ENCODE assay signal across 10 cellular contexts in the genomic region with DNA sequence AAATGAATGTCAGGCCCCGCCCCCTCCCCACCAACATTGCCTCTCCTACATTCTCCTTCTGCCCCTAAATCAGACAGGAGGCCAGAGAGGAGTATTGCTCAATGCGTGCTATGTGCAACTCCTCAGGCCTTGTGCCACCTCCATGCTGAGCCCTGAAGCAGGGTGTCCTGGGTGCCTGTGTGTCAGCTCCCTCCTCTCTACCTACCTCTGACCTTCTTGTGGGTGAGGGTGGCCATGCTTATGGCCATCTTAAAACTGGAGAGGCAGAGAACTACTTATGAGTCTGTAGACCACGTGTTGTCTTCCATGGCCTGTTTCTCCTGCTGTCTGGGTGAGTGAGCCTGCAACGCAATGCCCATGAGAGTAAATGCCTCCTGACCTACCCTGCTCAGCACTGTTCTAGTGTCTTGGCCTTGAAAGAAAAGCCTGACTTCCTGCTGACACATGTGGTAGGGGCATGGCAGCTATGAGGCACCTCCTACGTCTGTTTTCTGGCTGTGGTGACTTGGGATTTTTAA. TPM values are rescaled to one million over a fixed set of nuclear protein-coding genes. Genes with fewer than 3 reads are reported as not detected.
DNase-seq lines count a peak whose midpoint lies in the region; ATAC-seq and TF ChIP-seq lines count a peak whose summit lies in the region.
"Had no signal": no experiment of that assay in that cellular context is flagged by ENCODE, and none has a peak within 500 bp of the region (broad histone marks: within the 10 kb centered on the region; RNA-seq: fewer than 3 reads in every experiment).

No MANE protein-coding gene starts in this region.

- peaks cover 0 to 95% (median 66%) of the 10 kb centered on the region in 9 donors for H3K36me3 ChIP-seq in heart left ventricle
- peaks cover 25% of the 10 kb centered on the region for H3K36me3 ChIP-seq in thoracic aorta

- ATAC-seq in activated CD4-positive, alpha-beta T cell treated with anti-CD3 and anti-CD28 coated beads for 36 hours = peak; percentile 95
- ATAC-seq in heart left ventricle (peak; percentile 27 to 63 (median 58)), thoracic aorta (ENCODE audit: insufficient number of reproducible peaks, low FRiP score, low read depth) (peak; percentile 94), GM21529 (IDR thresholded peaks at IDR 0.05; ENCODE audit: unreplicated experiment) (no peak), GM19452 (IDR thresholded peaks at IDR 0.05; ENCODE audit: unreplicated experiment) (no peak)

- H3K4me3 ChIP-seq in heart left ventricle (no peak overlapping the region), thoracic aorta (peak overlapping the region; percentile 8)

- H3K27me3 ChIP-seq in heart left ventricle (no peaks in the 10 kb centered on the region), thoracic aorta (replicated peaks; ENCODE audit: insufficient read depth) (no peaks in the 10 kb centered on the region)

- 67 to 71% (median 68%) methylated on average over 5 of the region's 5 CpGs for WGBS in heart left ventricle, 4 donors

- peak overlapping the region; percentile 95 for H3K27ac Mint-ChIP-seq in activated CD4-positive, alpha-beta T cell treated with anti-CD3 and anti-CD28 coated beads for 36 hours
- H3K27ac Mint-ChIP-seq in activated naive CD8-positive, alpha-beta T cell = peak overlapping the region; percentile 99

- H3K27ac ChIP-seq in heart left ventricle (peak overlapping the region in 11 of 12 donors; percentile 11 to 76 (median 37)), thoracic aorta (peak overlapping the region; percentile 77 to 91)

- no peak for TF ChIP-seq CTCF in heart left ventricle (IDR thresholded peaks at IDR 0.05)
- no peak for TF ChIP-seq CTCF in thoracic aorta (IDR thresholded peaks at IDR 0.05)

- POLR2A ChIA-PET in activated CD4-positive, alpha-beta T cell treated with anti-CD3 and anti-CD28 coated beads for 36 hours (lab: Charles Lee) = interaction anchor here (0.8 kb wide), 1 partner anchor 15 kb away, joined by 3 read pairs; no protein-coding TSS in a partner anchor

- peaks cover 27% of the 10 kb centered on the region for H3K4me1 Mint-ChIP-seq in activated CD4-positive, alpha-beta T cell treated with anti-CD3 and anti-CD28 coated beads for 36 hours
- H3K4me1 Mint-ChIP-seq in activated naive CD8-positive, alpha-beta T cell (ENCODE audit: low read depth) = peaks cover 36% of the 10 kb centered on the region

- H3K9me3 Mint-ChIP-seq in activated CD4-positive, alpha-beta T cell treated with anti-CD3 and anti-CD28 coated beads for 36 hours (ENCODE audit: low read depth) = no peaks in the 10 kb centered on the region
- no peaks in the 10 kb centered on the region for H3K9me3 Mint-ChIP-seq in activated naive CD8-positive, alpha-beta T cell (ENCODE audit: low read depth)

- intact Hi-C loops in activated CD4-positive, alpha-beta T cell treated with anti-CD3 and anti-CD28 coated beads for 36 hours (cut with DNase I, micrococcal nuclease) = no loop called here
- intact Hi-C loops in heart left ventricle (cut with DNase I) = no loop called here

- H3K4me3 Mint-ChIP-seq in activated CD4-positive, alpha-beta T cell treated with anti-CD3 and anti-CD28 coated beads for 36 hours = peak overlapping the region; percentile 42
- H3K4me3 Mint-ChIP-seq in activated naive CD8-positive, alpha-beta T cell = peak overlapping the region; percentile 75

- peak; percentile 66 for DNase-seq in activated CD4-positive, alpha-beta T cell treated with anti-CD3 and anti-CD28 coated beads for 36 hours
- DNase-seq in activated CD4-positive, alpha-beta T cell treated with anti-CD3 and anti-CD28 coated beads for 1 hour = no peak
- DNase-seq in heart left ventricle = no peak
- DNase-seq in thoracic aorta (ENCODE audit: low spot score) = no peak
- DNase-seq in HuH-7 (ENCODE audit: low spot score) = no peak
- DNase-seq: retina, SW 1271 had no signal

- CTCF ChIA-PET in activated CD4-positive, alpha-beta T cell treated with anti-CD3 and anti-CD28 coated beads for 36 hours (lab: Charles Lee) = interaction anchor here (0.7 to 3.3 kb wide), 7 partner anchors 9 to 38 kb away, joined by 3 to 20 read pairs (median 5); no protein-coding TSS in a partner anchor

- H3K27me3 Mint-ChIP-seq in activated CD4-positive, alpha-beta T cell treated with anti-CD3 and anti-CD28 coated beads for 36 hours = no peaks in the 10 kb centered on the region
- H3K27me3 Mint-ChIP-seq in activated naive CD8-positive, alpha-beta T cell = no peaks in the 10 kb centered on the region

- H3K36me3 Mint-ChIP-seq in activated CD4-positive, alpha-beta T cell treated with anti-CD3 and anti-CD28 coated beads for 36 hours (ENCODE audit: low read depth) = peaks cover 31% of the 10 kb centered on the region
- H3K36me3 Mint-ChIP-seq in activated naive CD8-positive, alpha-beta T cell = peaks cover 11% of the 10 kb centered on the region

- no peak for TF ChIP-seq POLR2A in heart left ventricle (IDR thresholded peaks at IDR 0.05)

- peaks cover 0 to 9% (median 4%) of the 10 kb centered on the region in 12 donors for H3K4me1 ChIP-seq in heart left ventricle
- H3K4me1 ChIP-seq in thoracic aorta (ENCODE audit: control insufficient read depth in 1 of 2, low read depth in 2 of 2) = peaks cover 24 to 64% of the 10 kb centered on the region in 2 donors

- no peaks in the 10 kb centered on the region for H3K9me3 ChIP-seq in heart left ventricle
- H3K9me3 ChIP-seq in thoracic aorta = no peaks in the 10 kb centered on the region

RNA-seq across cellular contexts. Expression of a gene that starts 10.5 kb away (rescaled TPM):
- 1 to 10 TPM; 6.8 to 6.9 TPM for total RNA-seq in activated CD4-positive, alpha-beta T cell treated with anti-CD3 and anti-CD28 coated beads for 36 hours
- total RNA-seq in heart left ventricle (100 to 1,000 TPM in 6 of 9 donors, 10 to 100 TPM in 3; 46.7 to 380 (median 110) TPM), thoracic aorta (1,000 to 10,000 TPM; 3,387 to 6,698 TPM)
- polyA plus RNA-seq in heart left ventricle = 100 to 1,000 TPM in 1 of 2 donors, 10 to 100 TPM in 1; 31.9 to 108 TPM

RNA-seq across cellular contexts. Expression of a gene that starts 27.9 kb away (rescaled TPM):
- 10 to 100 TPM; 29.9 TPM for total RNA-seq in activated CD4-positive, alpha-beta T cell treated with anti-CD3 and anti-CD28 coated beads for 36 hours
- total RNA-seq in heart left ventricle = 10 to 100 TPM in 8 of 9 donors, 1 to 10 TPM in 1; 8.1 to 22.4 (median 11.8) TPM
- 10 to 100 TPM in 1 of 2 donors, 1 to 10 TPM in 1; 6.2 to 17.6 TPM for polyA plus RNA-seq in heart left ventricle
- total RNA-seq in thoracic aorta = 10 to 100 TPM; 11.0 to 12.1 TPM

RNA-seq across cellular contexts. Expression of a gene that starts 34.3 kb away (rescaled TPM):
- total RNA-seq in activated CD4-positive, alpha-beta T cell treated with anti-CD3 and anti-CD28 coated beads for 36 hours = not detected
- total RNA-seq in heart left ventricle (10 to 100 TPM; 12.9 to 47.1 (median 19.8) TPM), thoracic aorta (10 to 100 TPM; 53.2 to 98.2 TPM)
- 10 to 100 TPM; 20.0 to 23.9 TPM for polyA plus RNA-seq in heart left ventricle

RNA-seq across cellular contexts. Expression of a gene that starts 40.1 kb away (rescaled TPM):
- total RNA-seq in activated CD4-positive, alpha-beta T cell treated with anti-CD3 and anti-CD28 coated beads for 36 hours = not detected
- total RNA-seq in heart left ventricle (not detected), thoracic aorta (under 1 TPM in 1 of 2 donors, not detected in 1; 0.27 TPM)
- under 1 TPM in 1 of 2 donors, not detected in 1; 0.04 TPM for polyA plus RNA-seq in heart left ventricle

Comparison
In these comparisons a context has a peak if more than half of its experiments do, and no peak if none do; other contexts are left out.
1. ATAC-seq: peak in activated CD4-positive, alpha-beta T cell treated with anti-CD3 and anti-CD28 coated beads for 36 hours (single experiment), heart left ventricle (4 of 4) and thoracic aorta (single experiment); none in GM21529 (single experiment) and GM19452 (single experiment).
2. RNA of a gene that starts 10.5 kb away (total RNA-seq): 3,387 to 6,698 TPM in thoracic aorta; 46.7 to 380 TPM in heart left ventricle and 6.8 to 6.9 TPM in activated CD4-positive, alpha-beta T cell treated with anti-CD3 and anti-CD28 coated beads for 36 hours; every median in the first group is over 4 times any median in the second.
3. RNA of a gene that starts 34.3 kb away (total RNA-seq): 53.2 to 98.2 TPM in thoracic aorta and 12.9 to 47.1 TPM in heart left ventricle; not detected in activated CD4-positive, alpha-beta T cell treated with anti-CD3 and anti-CD28 coated beads for 36 hours; every median in the first group is over 10 times any median in the second.